In the genomic region with DNA sequence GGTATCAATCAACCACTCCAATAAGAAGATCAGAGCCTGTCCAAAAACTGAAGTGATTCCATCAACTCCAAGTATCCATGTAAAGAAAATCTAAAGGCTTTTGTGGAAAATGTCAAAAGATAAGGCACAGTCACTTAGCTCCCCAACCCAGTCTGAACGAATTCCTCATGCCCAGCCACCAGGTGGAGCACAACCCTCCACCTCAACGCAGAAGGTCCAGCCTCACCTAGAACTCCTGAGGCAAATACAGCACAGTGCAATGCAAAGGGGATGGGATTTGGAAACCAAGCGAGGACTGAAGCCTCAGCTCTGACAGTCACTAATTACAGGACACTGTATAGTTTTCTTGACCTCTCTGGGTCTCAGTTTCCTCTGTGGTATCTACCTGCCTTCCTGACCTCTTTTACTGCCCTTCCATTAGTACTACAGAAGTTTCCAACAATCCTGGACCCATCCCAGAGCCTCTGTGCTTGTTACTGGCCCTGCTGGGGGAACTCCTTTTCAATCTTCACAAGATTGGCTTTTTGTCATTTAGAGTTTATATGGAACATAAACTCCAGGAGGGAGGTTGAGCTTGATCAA, we compare ENCODE assay signal across 8 cellular contexts. TPM values are rescaled to one million over a fixed set of nuclear protein-coding genes. Genes with fewer than 3 reads are reported as not detected.
DNase-seq lines count a peak whose midpoint lies in the region; ATAC-seq and TF ChIP-seq lines count a peak whose summit lies in the region.

No MANE protein-coding gene starts in this region.

- DNase-seq in H9 (peak; percentile 74), RPMI8226 (peak; percentile 51), left kidney (ENCODE audit: low read depth, low spot score) (peak; percentile 55), superior temporal gyrus (ENCODE audit: extremely low spot score) (no peak)
- peak; percentile 37 to 53 for DNase-seq in activated naive CD4-positive, alpha-beta T cell treated with anti-CD3 and anti-CD28 coated beads, Interleukin-2, amount 50 U/mL, for 72 hours (ENCODE audit: low spot score in 2 of 2)
- peak; percentile 5 to 33 (median 24) for DNase-seq in stimulated activated naive CD4-positive, alpha-beta T cell (lab: John Stamatoyannopoulos, UW)

- H4K20me1 ChIP-seq in H9 (ENCODE audit: control insufficient read depth, insufficient read depth, insufficient read length), result no peaks in the 10 kb centered on the region

- H2BK20ac ChIP-seq in H9 (ENCODE audit: low read depth, low read length, poor library complexity, severe bottlenecking), result no peak overlapping the region

- no peaks in the 10 kb centered on the region for H3K27me3 ChIP-seq in H9 (ENCODE audit: insufficient read depth, low read length)

- H2BK120ac ChIP-seq in H9 (ENCODE audit: low read depth, low read length, poor library complexity, severe bottlenecking), result no peak overlapping the region

- H3K4me1 ChIP-seq in H9 (ENCODE audit: insufficient read depth, low read length), result no peaks in the 10 kb centered on the region

- H3K9me3 Mint-ChIP-seq in H9, result no peaks in the 10 kb centered on the region
- H3K9me3 Mint-ChIP-seq in activated naive CD4-positive, alpha-beta T cell treated with anti-CD3 and anti-CD28 coated beads, Interleukin-2, amount 50 U/mL, for 72 hours, result no peaks in the 10 kb centered on the region

- H3K36me3 Mint-ChIP-seq in H9 (ENCODE audit: insufficient read depth in 1 of 3, low read depth in 3 of 3), result peaks cover 18 to 48% (median 47%) of the 10 kb centered on the region in 3 experiments; a peak in 6 of 7 replicates
- peaks cover 0 to 24% of the 10 kb centered on the region in 2 donors for H3K36me3 Mint-ChIP-seq in activated naive CD4-positive, alpha-beta T cell treated with anti-CD3 and anti-CD28 coated beads, Interleukin-2, amount 50 U/mL, for 72 hours

- H3K79me2 ChIP-seq in H9 (ENCODE audit: insufficient read depth, low read length), result peaks cover 10% of the 10 kb centered on the region; the same call in 1 of the 2 replicates

- H3K14ac ChIP-seq in H9 (ENCODE audit: insufficient read depth, low read length), result no peak overlapping the region

- H3K4me3 Mint-ChIP-seq in H9, result peak overlapping the region; percentile 94 to 98

- no peak for ATAC-seq in activated naive CD4-positive, alpha-beta T cell treated with anti-CD3 and anti-CD28 coated beads, Interleukin-2, amount 50 U/mL, for 72 hours
- no peak for ATAC-seq in GM19035 (IDR thresholded peaks at IDR 0.05; ENCODE audit: unreplicated experiment)

- no peak overlapping the region for H3K23ac ChIP-seq in H9 (ENCODE audit: insufficient read length, low read depth, low read length)

- H3K9me3 ChIP-seq in H9 (ENCODE audit: control insufficient read depth, low read depth, low read length), result no peaks in the 10 kb centered on the region

- H4K5ac ChIP-seq in H9 (ENCODE audit: insufficient read length, low read depth, low read length), result no peak overlapping the region

- no peak overlapping the region for H2BK12ac ChIP-seq in H9 (ENCODE audit: insufficient read length, low read depth, low read length)

- no peak overlapping the region for H4K91ac ChIP-seq in H9 (ENCODE audit: insufficient read length, low read depth, low read length)

- peaks cover 7% of the 10 kb centered on the region for H3K79me1 ChIP-seq in H9 (ENCODE audit: insufficient read depth, low read depth, low read length, poor library complexity, severe bottlenecking)

- no peak overlapping the region for H2AFZ ChIP-seq in H9 (ENCODE audit: low read length)

- TF ChIP-seq CTCF in C4-2B (conservative IDR thresholded peaks at IDR 0.05) (peak; percentile 90), H9 (conservative IDR thresholded peaks at IDR 0.05) (peak; percentile 80)

- no peak overlapping the region for H2BK15ac ChIP-seq in H9 (ENCODE audit: low read depth, low read length)

- H2BK5ac ChIP-seq in H9 (ENCODE audit: insufficient read length, low read length), result no peak overlapping the region

- no peak overlapping the region for H2AK5ac ChIP-seq in H9 (ENCODE audit: insufficient read length, low read length)

- H3K4ac ChIP-seq in H9 (ENCODE audit: low read depth, low read length), result no peak overlapping the region

- H3K56ac ChIP-seq in H9 (ENCODE audit: insufficient read length, low read depth, low read length), result no peak overlapping the region

- no peak overlapping the region for H4K8ac ChIP-seq in H9 (replicated peaks; ENCODE audit: insufficient read length, low read depth, low read length)

- H3T11ph ChIP-seq in H9 (ENCODE audit: low read length), result no peak overlapping the region

- peaks cover 12 to 18% of the 10 kb centered on the region in 2 experiments for H3K4me1 Mint-ChIP-seq in H9

- no peak overlapping the region for H3K18ac ChIP-seq in H9 (ENCODE audit: insufficient read length, low read depth, low read length)

- H3K27me3 Mint-ChIP-seq in H9 (ENCODE audit: low read depth), result peaks cover 4% of the 10 kb centered on the region

- no peaks in the 10 kb centered on the region for H3K23me2 ChIP-seq in H9 (ENCODE audit: insufficient read length, low read depth, low read length, poor library complexity, severe bottlenecking)

- H3K27ac Mint-ChIP-seq in H9, result peak overlapping the region; percentile 33 to 92 (median 65); a peak in 5 of 7 replicates
- H3K27ac Mint-ChIP-seq in activated naive CD4-positive, alpha-beta T cell treated with anti-CD3 and anti-CD28 coated beads, Interleukin-2, amount 50 U/mL, for 72 hours, result peak overlapping the region; percentile 46 to 98

- H3K9ac ChIP-seq in H9 (ENCODE audit: extremely low read depth, insufficient read length, low read length), result no peak overlapping the region

- H3K4me2 ChIP-seq in H9 (ENCODE audit: insufficient read depth, insufficient read length, low read length), result no peak overlapping the region

- H3K27ac ChIP-seq in C4-2B (no peak overlapping the region), H9 (ENCODE audit: insufficient read length, low read depth, low read length) (no peak overlapping the region)

- WGBS in H9 (ENCODE audit: extremely low coverage, insufficient read length, low lambda C conversion rate), result no CpG with 5 or more reads among the region's 3 CpGs

RNA-seq across cellular contexts. Expression of a gene that starts 2.0 kb away (rescaled TPM):
- total RNA-seq in H9 (2021), result 43.0 and 45.7 TPM in 2 replicates
- 10 to 100 TPM; 35.4 to 44.4 TPM for total RNA-seq in activated naive CD4-positive, alpha-beta T cell treated with anti-CD3 and anti-CD28 coated beads, Interleukin-2, amount 50 U/mL, for 72 hours

RNA-seq across cellular contexts. Expression of a gene that starts 43.0 kb away (rescaled TPM):
- total RNA-seq in H9 (2021), result 23.5 and 24.2 TPM in 2 replicates
- 10 to 100 TPM; 36.7 to 48.0 TPM for total RNA-seq in activated naive CD4-positive, alpha-beta T cell treated with anti-CD3 and anti-CD28 coated beads, Interleukin-2, amount 50 U/mL, for 72 hours

RNA-seq across cellular contexts. Expression of a gene that starts 48.8 kb away (rescaled TPM):
- total RNA-seq in H9 (2021), result 6.4 and 6.7 TPM in 2 replicates
- total RNA-seq in activated naive CD4-positive, alpha-beta T cell treated with anti-CD3 and anti-CD28 coated beads, Interleukin-2, amount 50 U/mL, for 72 hours, result 1 to 10 TPM; 3.8 to 6.9 TPM
